ENCODE assay signal across 4 cellular contexts in the genomic region with DNA sequence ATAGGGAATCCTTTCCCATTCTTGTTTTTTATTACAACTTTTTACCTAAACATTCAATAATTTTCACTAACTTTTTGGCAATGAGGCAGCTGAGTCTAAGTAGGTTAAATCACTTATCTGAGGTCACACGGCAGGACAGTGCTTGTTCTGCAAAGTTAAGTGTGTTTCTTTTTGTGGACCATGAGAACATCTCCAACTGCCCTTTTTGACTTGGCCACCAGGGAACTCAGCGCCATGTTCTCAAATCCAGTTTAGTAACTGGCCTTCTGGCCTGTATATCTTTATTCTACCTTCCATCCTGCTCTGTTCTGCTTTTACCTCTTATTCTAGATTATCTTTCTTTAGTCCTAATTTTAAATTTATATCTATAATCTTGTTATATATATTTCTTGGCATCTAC. TPM values are rescaled to one million over a fixed set of nuclear protein-coding genes. Genes with fewer than 3 reads are reported as not detected.
A peak's percentile ranks its signal among the peaks of the same experiment; 100 is the strongest.
DNase-seq lines count a peak whose midpoint lies in the region; ATAC-seq, FAIRE-seq and TF ChIP-seq lines count a peak whose summit lies in the region.
"Not testable (repeated sequence)": the region's sequence is repeated elsewhere in the genome, so short reads cannot be mapped to it uniquely, and the experiment has no call there.
"Had no signal": no experiment of that assay in that cellular context is flagged by ENCODE, and none has a peak within 500 bp of the region (broad histone marks: within the 10 kb centered on the region; RNA-seq: fewer than 3 reads in every experiment).

No MANE protein-coding gene starts in this region.

- DNase-seq in HCT116 (ENCODE audit: low read depth, low spot score); K562 (ENCODE audit: extremely low read depth in 1 of 4, low spot score in 3 of 4): not testable (repeated sequence)

- not testable (repeated sequence) for TF ChIP-seq RAD21 in HCT116 (IDR thresholded peaks at IDR 0.05; ENCODE audit: low read depth); K562 (CRISPR knock-in tag; conservative IDR thresholded peaks at IDR 0.05 in 1 of 2, IDR thresholded peaks at IDR 0.05 in 1 of 2)

- not testable (repeated sequence) for TF ChIP-seq CTCF in HCT116 (IDR thresholded peaks at IDR 0.05 in 2 of 3, conservative IDR thresholded peaks at IDR 0.05 in 1 of 3; ENCODE audit: borderline replicate concordance in 1 of 3, insufficient read depth in 1 of 3, low read depth in 2 of 3, low read length in 2 of 3); K562 (IDR thresholded peaks at IDR 0.05 in 2 of 3, conservative IDR thresholded peaks at IDR 0.05 in 1 of 3; ENCODE audit: insufficient read depth in 2 of 3, low read depth in 1 of 3, low read length in 3 of 3)

- ATAC-seq in HCT116, result peak; percentile 52; the same call in 1 of the 2 replicates
- peak; percentile 78 for ATAC-seq in K562

- H3K27ac ChIP-seq in HCT116 (ENCODE audit: low read depth, low read length); K562 (ENCODE audit: extremely low read depth, low read depth, low read length): not testable (repeated sequence)

- not testable (repeated sequence) for H3K79me2 ChIP-seq in HCT116 (ENCODE audit: insufficient read depth, low read length); K562 (ENCODE audit: control insufficient read depth, insufficient read depth, low read length)

- H3K9ac ChIP-seq in HCT116 (ENCODE audit: low read length); K562 (ENCODE audit: insufficient read depth in 1 of 2, low read depth in 2 of 2, low read length in 2 of 2): not testable (repeated sequence)

- not testable (repeated sequence) for H3K9me3 ChIP-seq in HCT116 (ENCODE audit: control insufficient read depth in 1 of 2, insufficient read depth in 1 of 2, low read depth in 1 of 2, low read length in 2 of 2); K562 (replicated peaks; ENCODE audit: control insufficient read depth, insufficient read depth, low read depth, low read length)

- not testable (repeated sequence) for H3K9me2 ChIP-seq in HCT116 (ENCODE audit: insufficient read depth)

- no CpG with 5 or more reads among the region's 2 CpGs for WGBS in K562 (ENCODE audit: insufficient coverage, low coverage, missing lambda C conversion rate)

- in situ Hi-C loops in K562 (cut with MboI), result not testable (repeated sequence)

- not testable (repeated sequence) for H3K4me2 ChIP-seq in HCT116 (ENCODE audit: low read length); K562 (ENCODE audit: insufficient read depth, low read length)

- H3K36me3 ChIP-seq in HCT116 (ENCODE audit: control insufficient read depth in 1 of 2, insufficient read depth in 2 of 2, low read length in 2 of 2); K562 (ENCODE audit: control insufficient read depth, insufficient read depth, low read length): not testable (repeated sequence)

- not testable (repeated sequence) for H2AFZ ChIP-seq in HCT116 (ENCODE audit: low read depth, low read length, poor library complexity, severe bottlenecking); K562 (ENCODE audit: low read depth, low read length)

- H3K4me1 ChIP-seq in HCT116 (ENCODE audit: control insufficient read depth in 1 of 2, insufficient read depth in 2 of 2, low read length in 2 of 2); K562 (replicated peaks in 1 of 2; ENCODE audit: control insufficient read depth in 2 of 2, insufficient read depth in 2 of 2, low read length in 2 of 2): not testable (repeated sequence)

- TF ChIP-seq EP300 in K562 (IDR thresholded peaks at IDR 0.05; ENCODE audit: low read length), result not testable (repeated sequence)

- FAIRE-seq in K562 (lab: Jason Lieb, UNC), result not testable (repeated sequence)

- not testable (repeated sequence) for BruUV-seq in HCT116 (replicated peaks; lab: Mats Ljungman, UMichigan); K562 (replicated peaks; lab: Mats Ljungman, UMichigan)

- TF ChIP-seq POLR2A in HCT116 (IDR thresholded peaks at IDR 0.05; ENCODE audit: borderline replicate concordance, extremely low read depth, insufficient read depth, insufficient read length); K562 (conservative IDR thresholded peaks at IDR 0.05): not testable (repeated sequence)

- intact Hi-C loops in HCT116 (cut with micrococcal nuclease); K562 (cut with micrococcal nuclease): not testable (repeated sequence)

- POLR2A ChIA-PET in HCT116 (lab: Charles Lee); K562 (lab: Yijun Ruan, JAX): not testable (repeated sequence)

- H3K27me3 ChIP-seq in HCT116 (ENCODE audit: insufficient read depth, low read length); K562 (ENCODE audit: control insufficient read depth in 2 of 2, insufficient read depth in 2 of 2, low read length in 2 of 2): not testable (repeated sequence)

- H3K4me3 ChIP-seq in HCT116 (replicated peaks in 1 of 2; ENCODE audit: low read depth in 1 of 2, low read length in 2 of 2); K562: not testable (repeated sequence)

- CTCF ChIA-PET in HCT116 (lab: Charles Lee); K562 (lab: Yijun Ruan, JAX; ENCODE audit: low intra/inter-chr PET ratio): not testable (repeated sequence)

- RAD21 ChIA-PET in HCT116 (lab: Charles Lee; ENCODE audit: low non-redundant PET in 1 of 2, low total read pairs in 2 of 2, uncharacterized antibody in 2 of 2, unreplicated experiment in 2 of 2), result not testable (repeated sequence)

- not testable (repeated sequence) for H3K9me1 ChIP-seq in K562 (ENCODE audit: control insufficient read depth, insufficient read depth, low read length)

- not testable (repeated sequence) for H4K20me1 ChIP-seq in HCT116 (ENCODE audit: insufficient read depth); K562 (replicated peaks; ENCODE audit: control insufficient read depth, insufficient read depth, low read length)

RNA-seq across cellular contexts. Expression of gene NPIPA7, which starts 23.4 kb away (rescaled TPM):
- total RNA-seq in HCT116 (2021; ENCODE audit: unreplicated experiment) (4.5 TPM), K562 (2014; rRNA removed) (0.86 and 2.2 TPM in 2 replicates), K562 (2014; rRNA removed; fragmentation: Illumina TruSeq; extraction: Trizol) (3.2 and 3.5 TPM in 2 replicates), K562 (2015; rRNA removed; fragmentation: Illumina TruSeq; extraction: Trizol) (4.4 and 5.4 TPM in 2 replicates), K562 (2021) (2.8 and 3.2 TPM in 2 replicates)
- polyA plus RNA-seq in HCT116 (2012), result 5.6 and 9.2 TPM in 2 replicates
- 54.7 and 103 TPM in 2 replicates for total RNA-seq in K562 (2011; cell fraction: chromatin; rRNA removed; ENCODE audit: low replicate concordance)
- total RNA-seq in K562 (2011; cell fraction: nucleolus; rRNA removed), result 10.9 and 14.5 TPM in 2 replicates
- total RNA-seq in K562 (2011; cell fraction: nucleoplasm; rRNA removed), result 39.4 and 42.4 TPM in 2 replicates
- polyA plus RNA-seq in K562 (2011; rRNA removed) (14.7 and 19.0 TPM in 2 replicates), K562 (2014; fragmentation: Illumina TruSeq; extraction: Trizol) (10.3 and 13.7 TPM in 2 replicates), K562 (2014; fragmentation: Nextera tagmentation; extraction: Ambion mirVana) (1 to 10 TPM; 6.8 to 9.8 TPM), K562 (2014; rRNA removed) (2.5 and 4.3 TPM in 2 replicates)
- polyA plus RNA-seq in K562 (2011; cell fraction: cytosol; rRNA removed), result 7.9 and 9.6 TPM in 2 replicates
- 36.8 and 51.6 TPM in 2 replicates for polyA plus RNA-seq in K562 (2011; cell fraction: nucleus; rRNA removed)
- polyA plus RNA-seq in K562 (2012), result 7.1 and 13.3 TPM in 2 replicates
- 2.8 and 2.9 TPM in 2 replicates for polyA minus RNA-seq in K562 (2011; rRNA and poly(A)+ RNA removed)
- polyA minus RNA-seq in K562 (2011; cell fraction: cytosol; rRNA and poly(A)+ RNA removed), result not detected in 2 replicates
- 0.40 and 2.3 TPM in 2 replicates for polyA minus RNA-seq in K562 (2011; cell fraction: nucleus; rRNA and poly(A)+ RNA removed)
- polyA plus RNA-seq: CD14-positive monocyte; CD4-positive, CD25-positive, alpha-beta regulatory T cell had no signal
